In the genomic region with DNA sequence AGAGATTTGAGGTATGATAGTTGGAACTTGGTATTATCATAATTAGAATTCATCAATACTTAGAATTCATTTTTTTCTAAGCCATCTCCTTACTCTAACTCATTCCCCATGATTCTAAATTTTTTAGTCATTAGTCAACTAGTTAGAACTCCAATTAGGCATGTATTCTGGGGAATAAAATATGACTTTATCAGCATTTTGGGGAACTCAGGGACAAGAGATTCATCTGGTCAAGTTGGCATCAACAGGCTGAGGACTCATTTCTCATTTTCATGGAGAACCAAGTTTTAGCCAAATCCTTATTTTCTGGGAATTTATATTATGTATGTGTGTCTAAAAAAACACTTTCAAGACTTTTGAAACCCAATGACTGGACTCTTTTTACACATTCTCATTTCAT, we compare ENCODE assay signal across 22 cellular contexts. TPM values are rescaled to one million over a fixed set of nuclear protein-coding genes. Genes with fewer than 3 reads are reported as not detected.
DNase-seq lines count a peak whose midpoint lies in the region; ATAC-seq and TF ChIP-seq lines count a peak whose summit lies in the region.
"Had no signal": no experiment of that assay in that cellular context is flagged by ENCODE, and none has a peak within 500 bp of the region (broad histone marks: within the 10 kb centered on the region; RNA-seq: fewer than 3 reads in every experiment).

No MANE protein-coding gene starts in this region.

- H3K4me1 Mint-ChIP-seq in CD4-positive, CD25-positive, alpha-beta regulatory T cell = peaks cover 16 to 34% (median 21%) of the 10 kb centered on the region in 4 donors

- H3K9ac ChIP-seq in Loucy (ENCODE audit: low read depth, low read length, poor library complexity, severe bottlenecking) (no peak overlapping the region), colonic mucosa (ENCODE audit: low read depth in 2 of 2, low read length in 2 of 2) (peak overlapping the region in 1 of 2 donors; percentile 77)

- H3K27ac ChIP-seq in CD4-positive, CD25-positive, alpha-beta regulatory T cell (ENCODE audit: insufficient read depth, low read length, poor library complexity, severe bottlenecking) = peak overlapping the region; percentile 83
- peak overlapping the region; percentile 89 for H3K27ac ChIP-seq in colonic mucosa
- H3K27ac ChIP-seq in skin epidermis = peak overlapping the region in 19 of 21 experiments; percentile 59 to 90 (median 82)

- ATAC-seq in CD4-positive, CD25-positive, alpha-beta regulatory T cell (ENCODE audit: low read depth in 2 of 2) = no peak
- ATAC-seq in GM19467 (IDR thresholded peaks at IDR 0.05; ENCODE audit: unreplicated experiment) = no peak
- ATAC-seq: activated CD4-positive, alpha-beta T cell treated with anti-CD3 and anti-CD28 coated beads for 36 hours; gastrocnemius medialis had no signal

- peaks cover 76% of the 10 kb centered on the region for H3K79me2 ChIP-seq in Loucy (ENCODE audit: insufficient read depth, low read length)

- intact Hi-C loops in colonic mucosa (cut with DNase I) = no loop called here

- H3F3A ChIP-seq in Loucy (ENCODE audit: low read depth) = peaks cover 11% of the 10 kb centered on the region; the same call in 1 of the 2 replicates

- H3K27me3 Mint-ChIP-seq in CD4-positive, CD25-positive, alpha-beta regulatory T cell = no peaks in the 10 kb centered on the region
- H3K27me3 Mint-ChIP-seq: activated CD4-positive, alpha-beta T cell treated with anti-CD3 and anti-CD28 coated beads for 36 hours; activated naive CD8-positive, alpha-beta T cell; IgD-negative memory B cell had no signal

- H3K9me3 ChIP-seq in CD4-positive, CD25-positive, alpha-beta regulatory T cell (ENCODE audit: control insufficient read depth in 2 of 2, low read length in 2 of 2) = no peaks in the 10 kb centered on the region
- no peaks in the 10 kb centered on the region for H3K9me3 ChIP-seq in Loucy (ENCODE audit: insufficient read depth, low read depth, low read length)
- H3K9me3 ChIP-seq in colonic mucosa = no peaks in the 10 kb centered on the region
- H3K9me3 ChIP-seq: Caco-2, gastrocnemius medialis had no signal

- no peaks in the 10 kb centered on the region for H3K9me2 ChIP-seq in Loucy (replicated peaks; ENCODE audit: low read depth, low read length)

- TF ChIP-seq CTCF in Loucy (conservative IDR thresholded peaks at IDR 0.05; ENCODE audit: low read length) = no peak
- TF ChIP-seq CTCF in colonic mucosa (IDR thresholded peaks at IDR 0.05) = no peak
- TF ChIP-seq CTCF in GM10266 (IDR thresholded peaks at IDR 0.05; ENCODE audit: control insufficient read depth, insufficient read depth, low read depth, missing control alignments) = no peak

- H3K4me3 ChIP-seq in CD4-positive, CD25-positive, alpha-beta regulatory T cell (ENCODE audit: low read depth, low read length) = no peak overlapping the region
- H3K4me3 ChIP-seq in Loucy (ENCODE audit: low read length, poor library complexity, severe bottlenecking) (no peak overlapping the region), colonic mucosa (no peak overlapping the region), skin epidermis (no peak overlapping the region)
- H3K4me3 ChIP-seq: gastrocnemius medialis had no signal

- no peaks in the 10 kb centered on the region for H3K27me3 ChIP-seq in CD4-positive, CD25-positive, alpha-beta regulatory T cell (ENCODE audit: control insufficient read depth, insufficient read depth, low read length)
- no peaks in the 10 kb centered on the region for H3K27me3 ChIP-seq in Loucy (ENCODE audit: insufficient read depth, low read length, poor library complexity, severe bottlenecking)
- H3K27me3 ChIP-seq in colonic mucosa = no peaks in the 10 kb centered on the region
- H3K27me3 ChIP-seq: gastrocnemius medialis had no signal

- no peak overlapping the region for H3K4me3 Mint-ChIP-seq in CD4-positive, CD25-positive, alpha-beta regulatory T cell
- H3K4me3 Mint-ChIP-seq: activated CD4-positive, alpha-beta T cell treated with anti-CD3 and anti-CD28 coated beads for 36 hours; activated naive CD8-positive, alpha-beta T cell; IgD-negative memory B cell; immature natural killer cell; neural crest cell; T-helper 1 cell treated with Interleukin-12 subunit alpha and Interleukin-12 subunit beta and Interleukin-4 antibody, amounts not matched to agents 30 μg/mL and 1 μg/mL, for 36 hours had no signal

- peaks cover 3% of the 10 kb centered on the region for H3K36me3 ChIP-seq in CD4-positive, CD25-positive, alpha-beta regulatory T cell (ENCODE audit: control insufficient read depth, insufficient read depth, low read length)
- peaks cover 4% of the 10 kb centered on the region; the same call in 1 of the 2 replicates for H3K36me3 ChIP-seq in Loucy (ENCODE audit: insufficient read depth, low read length)
- no peaks in the 10 kb centered on the region for H3K36me3 ChIP-seq in colonic mucosa
- H3K36me3 ChIP-seq: gastrocnemius medialis had no signal

- no peaks in the 10 kb centered on the region for H3K9me3 Mint-ChIP-seq in CD4-positive, CD25-positive, alpha-beta regulatory T cell
- H3K9me3 Mint-ChIP-seq: IgD-negative memory B cell; immature natural killer cell; neural crest cell; T-helper 1 cell treated with Interleukin-12 subunit alpha and Interleukin-12 subunit beta and Interleukin-4 antibody, amounts not matched to agents 30 μg/mL and 1 μg/mL, for 36 hours had no signal

- H3K4me1 ChIP-seq in CD4-positive, CD25-positive, alpha-beta regulatory T cell (ENCODE audit: control insufficient read depth, insufficient read depth, low read length, poor library complexity, severe bottlenecking) = peaks cover 26% of the 10 kb centered on the region
- H3K4me1 ChIP-seq in Loucy (ENCODE audit: insufficient read depth, low read length, poor library complexity, severe bottlenecking) (peaks cover 25% of the 10 kb centered on the region), colonic mucosa (peaks cover 16% of the 10 kb centered on the region)

- H2AFZ ChIP-seq in Loucy (ENCODE audit: low read length) = no peak overlapping the region

- no peak for DNase-seq in CD4-positive, CD25-positive, alpha-beta regulatory T cell
- no peak for DNase-seq in colonic mucosa
- DNase-seq in GM10266 (ENCODE audit: extremely low spot score) = no peak
- no peak for DNase-seq in KG1 (lab: John Stamatoyannopoulos, UW)
- DNase-seq: activated CD4-positive, alpha-beta T cell treated with anti-CD3 and anti-CD28 coated beads for 36 hours; activated CD8-positive, alpha-beta memory T cell treated with anti-CD3 and anti-CD28 coated beads, Interleukin-2, amount 50 U/mL, for 48 hours; Caco-2; gastrocnemius medialis; GDM1; immature natural killer cell; NCI-H1092 treated with DMSO at 0.1 percent for 48 hours; NCI-H2171; retina; Right ventricle myocardium superior; stimulated activated CD4-positive, alpha-beta T cell treated with anti-CD3 and anti-CD28 coated beads, Interleukin-1b, Interleukin-23, amount 100 ng/mL, for 48 hours had no signal

- peaks cover 13% of the 10 kb centered on the region for H3K36me3 Mint-ChIP-seq in CD4-positive, CD25-positive, alpha-beta regulatory T cell
- H3K36me3 Mint-ChIP-seq: activated naive CD8-positive, alpha-beta T cell had no signal

- peaks cover 12% of the 10 kb centered on the region for H4K20me1 ChIP-seq in Loucy (ENCODE audit: insufficient read depth, low read length, poor library complexity, severe bottlenecking)

- H3K27ac Mint-ChIP-seq in CD4-positive, CD25-positive, alpha-beta regulatory T cell = peak overlapping the region in 2 of 3 donors; percentile 44 to 69
- H3K27ac Mint-ChIP-seq: activated CD4-positive, alpha-beta T cell treated with anti-CD3 and anti-CD28 coated beads for 36 hours; activated naive CD8-positive, alpha-beta T cell had no signal

- peak overlapping the region; percentile 74 for H3K4me2 ChIP-seq in Loucy (ENCODE audit: low read depth, low read length, poor library complexity, severe bottlenecking)

RNA-seq across cellular contexts. Expression of a gene that starts 29.2 kb away (rescaled TPM):
- total RNA-seq in CD4-positive, CD25-positive, alpha-beta regulatory T cell = 47.5 TPM
- 10 to 100 TPM; 12.2 to 19.0 (median 14.8) TPM for polyA plus RNA-seq in CD4-positive, CD25-positive, alpha-beta regulatory T cell
- total RNA-seq in colonic mucosa = 10 to 100 TPM; 34.3 to 36.8 TPM
